19 cellular contexts compared by ENCODE assay signal in the genomic region with DNA sequence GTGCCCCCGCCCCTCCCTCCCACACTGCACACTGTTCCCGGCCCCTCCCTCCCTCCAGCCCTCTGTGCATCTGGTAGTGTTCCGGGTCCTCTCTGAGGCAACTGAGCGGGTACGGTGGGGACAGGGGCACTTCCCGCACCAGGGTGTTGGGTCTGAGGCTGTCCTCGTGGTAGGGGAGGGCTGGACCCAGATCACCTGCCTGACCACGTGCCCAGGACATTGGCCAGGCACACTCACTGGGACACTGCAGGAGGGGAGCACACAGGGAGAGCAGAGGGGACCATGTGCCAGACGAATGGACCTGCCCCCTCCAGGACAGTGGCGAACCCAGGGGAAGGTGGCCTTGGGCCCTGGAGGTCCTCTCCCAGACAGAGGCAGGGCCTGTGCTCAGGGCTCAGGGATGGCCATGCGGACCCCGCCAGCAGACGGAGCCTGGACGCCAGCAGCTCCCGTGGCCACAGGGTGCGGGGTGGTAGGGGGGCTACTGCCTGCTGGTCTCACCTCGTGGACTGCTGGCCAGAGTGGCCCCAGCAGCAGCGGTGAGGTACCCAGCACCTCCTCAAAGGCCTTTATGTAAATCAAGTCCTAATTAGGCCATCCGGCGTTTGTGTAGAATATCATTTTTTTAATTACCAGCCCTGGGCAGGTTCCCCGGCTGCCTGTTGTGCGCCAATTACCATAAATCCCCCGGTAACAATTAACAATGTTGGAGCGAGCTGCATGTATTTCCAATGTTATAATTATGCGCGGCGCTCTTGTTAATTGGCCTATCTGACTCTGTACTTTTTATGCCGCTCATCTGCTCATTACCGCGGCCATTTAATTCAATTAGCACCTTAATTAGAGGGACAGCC.
DNase-seq lines count a peak whose midpoint lies in the region; ATAC-seq and TF ChIP-seq lines count a peak whose summit lies in the region.
"Had no signal": no experiment of that assay in that cellular context is flagged by ENCODE, and none has a peak within 500 bp of the region (broad histone marks: within the 10 kb centered on the region; RNA-seq: fewer than 3 reads in every experiment).

No MANE protein-coding gene starts in this region.

- intact Hi-C loops in right cardiac atrium (cut with DNase I): no loop called here
- intact Hi-C loops in sigmoid colon (cut with DNase I): no loop called here

- TF ChIP-seq CTCF in RWPE2 (IDR thresholded peaks at IDR 0.05; ENCODE audit: poor library complexity, severe bottlenecking) (no peak), sigmoid colon (IDR thresholded peaks at IDR 0.05) (no peak)

- no peak overlapping the region for H3K27ac Mint-ChIP-seq in T-helper 1 cell treated with Interleukin-12 subunit alpha and Interleukin-12 subunit beta and Interleukin-4 antibody, amounts not matched to agents 30 μg/mL and 1 μg/mL, for 36 hours
- H3K27ac Mint-ChIP-seq: H9 had no signal

- H3K27me3 Mint-ChIP-seq in T-helper 1 cell treated with Interleukin-12 subunit alpha and Interleukin-12 subunit beta and Interleukin-4 antibody, amounts not matched to agents 30 μg/mL and 1 μg/mL, for 36 hours (ENCODE audit: low read depth): no peaks in the 10 kb centered on the region
- H3K27me3 Mint-ChIP-seq: naive thymus-derived CD8-positive, alpha-beta T cell had no signal

- TF ChIP-seq EP300 in sigmoid colon (IDR thresholded peaks at IDR 0.05): no peak

- ATAC-seq in RWPE2 (ENCODE audit: low read depth): no peak
- no peak for ATAC-seq in right cardiac atrium
- no peak for ATAC-seq in GM18909 (IDR thresholded peaks at IDR 0.05; ENCODE audit: poor library complexity, unreplicated experiment)
- ATAC-seq: activated CD8-positive, alpha-beta T cell treated with anti-CD3 and anti-CD28 coated beads, Interleukin-2, amount 10 ng/mL, durations not matched to agents 7 days and 5 days; naive thymus-derived CD8-positive, alpha-beta T cell; SK-N-SH treated with all-trans-retinoic acid at 6 μM for 48 hours had no signal

- H3K27me3 ChIP-seq in RWPE2 (ENCODE audit: insufficient read depth, poor library complexity, severe bottlenecking): no peaks in the 10 kb centered on the region
- H3K27me3 ChIP-seq in right cardiac atrium (ENCODE audit: control insufficient read depth, insufficient read depth): no peaks in the 10 kb centered on the region
- peaks cover 6 to 33% (median 28%) of the 10 kb centered on the region in 3 donors for H3K27me3 ChIP-seq in sigmoid colon
- no peaks in the 10 kb centered on the region for H3K27me3 ChIP-seq in SJCRH30
- H3K27me3 ChIP-seq: adrenal gland, breast epithelium had no signal

- H3K36me3 Mint-ChIP-seq in T-helper 1 cell treated with Interleukin-12 subunit alpha and Interleukin-12 subunit beta and Interleukin-4 antibody, amounts not matched to agents 30 μg/mL and 1 μg/mL, for 36 hours (ENCODE audit: low read depth): no peaks in the 10 kb centered on the region
- H3K36me3 Mint-ChIP-seq: naive thymus-derived CD8-positive, alpha-beta T cell had no signal

- H3K36me3 ChIP-seq in RWPE2 (ENCODE audit: low read depth) (no peaks in the 10 kb centered on the region), sigmoid colon (no peaks in the 10 kb centered on the region), SJCRH30 (no peaks in the 10 kb centered on the region)
- H3K36me3 ChIP-seq: adrenal gland, breast epithelium had no signal

- H3K4me3 ChIP-seq in RWPE2 (ENCODE audit: severe bottlenecking) (no peak overlapping the region), right cardiac atrium (ENCODE audit: low read length) (no peak overlapping the region), sigmoid colon (no peak overlapping the region), SJCRH30 (no peak overlapping the region)
- H3K4me3 ChIP-seq: adrenal gland, breast epithelium had no signal

- DNase-seq in T-helper 1 cell (no peak), RWPE2 (ENCODE audit: low spot score) (peak; percentile 59), right cardiac atrium (peak; percentile 13 to 58 (median 43)), sigmoid colon (peak; percentile 54), SJCRH30 (no peak), 8988T (no peak)
- DNase-seq: activated CD8-positive, alpha-beta T cell treated with anti-CD3 and anti-CD28 coated beads, Interleukin-2, amount 10 ng/mL, durations not matched to agents 7 days and 5 days; activated gamma-delta T cell treated with Interleukin-2 at 50 U/mL for 16 hours; adrenal gland; H9; Kasumi-1; NCI-H2081 treated with DMSO at 0.1 percent for 48 hours; T1000 had no signal

- no peak for TF ChIP-seq POLR2A in sigmoid colon (IDR thresholded peaks at IDR 0.05)

- H3K27ac ChIP-seq in RWPE2 (ENCODE audit: poor library complexity, severe bottlenecking) (no peak overlapping the region), right cardiac atrium (ENCODE audit: low read length) (no peak overlapping the region), sigmoid colon (no peak overlapping the region), SJCRH30 (no peak overlapping the region)
- H3K27ac ChIP-seq: adrenal gland, breast epithelium, parathyroid adenoma had no signal

- H3K4me1 ChIP-seq in RWPE2 (ENCODE audit: insufficient read depth, poor library complexity, severe bottlenecking) (no peaks in the 10 kb centered on the region), right cardiac atrium (ENCODE audit: control insufficient read depth, insufficient read depth, low read length) (no peaks in the 10 kb centered on the region), sigmoid colon (peaks cover 0 to 26% (median 24%) of the 10 kb centered on the region in 4 donors), SJCRH30 (no peaks in the 10 kb centered on the region)
- H3K4me1 ChIP-seq: breast epithelium, parathyroid adenoma had no signal

- H3K9me3 ChIP-seq in RWPE2 (ENCODE audit: severe bottlenecking) (no peaks in the 10 kb centered on the region), right cardiac atrium (ENCODE audit: control insufficient read depth, low read length) (no peaks in the 10 kb centered on the region), sigmoid colon (no peaks in the 10 kb centered on the region), SJCRH30 (replicated peaks) (no peaks in the 10 kb centered on the region)
- H3K9me3 ChIP-seq: adrenal gland, breast epithelium had no signal

- peak overlapping the region; percentile 44 for H3K4me3 Mint-ChIP-seq in T-helper 1 cell treated with Interleukin-12 subunit alpha and Interleukin-12 subunit beta and Interleukin-4 antibody, amounts not matched to agents 30 μg/mL and 1 μg/mL, for 36 hours

- peaks cover 3% of the 10 kb centered on the region for H3K4me1 Mint-ChIP-seq in T-helper 1 cell treated with Interleukin-12 subunit alpha and Interleukin-12 subunit beta and Interleukin-4 antibody, amounts not matched to agents 30 μg/mL and 1 μg/mL, for 36 hours (ENCODE audit: low read depth)

- 83% methylated on average over 30 of the region's 30 CpGs for WGBS in right cardiac atrium
- WGBS in sigmoid colon, 2 donors: 72 to 80% methylated on average over 30 of the region's 30 CpGs

- peaks cover 4% of the 10 kb centered on the region for H3K9me3 Mint-ChIP-seq in T-helper 1 cell treated with Interleukin-12 subunit alpha and Interleukin-12 subunit beta and Interleukin-4 antibody, amounts not matched to agents 30 μg/mL and 1 μg/mL, for 36 hours
- H3K9me3 Mint-ChIP-seq: naive thymus-derived CD8-positive, alpha-beta T cell had no signal

Comparison
In these comparisons a context has a peak if more than half of its experiments do, and no peak if none do; other contexts are left out.
1. DNase-seq: peak in RWPE2 (single experiment), right cardiac atrium (3 of 3) and sigmoid colon (single experiment); none in T-helper 1 cell (0 of 5), SJCRH30 (0 of 2) and 8988T (single experiment).